Comparison of ENCODE assay signal across 8 cellular contexts in genomic region chr9:34989056-34989945, GRCh38. TPM values are rescaled to one million over a fixed set of nuclear protein-coding genes. Genes with fewer than 3 reads are reported as not detected.
DNase-seq lines count a peak whose midpoint lies in the region; ATAC-seq and TF ChIP-seq lines count a peak whose summit lies in the region.

TSS of gene DNAJB5 (plus strand) at chr9:34989745. CDS start at chr9:34990631, 886 bp downstream.

- H3K36me3 ChIP-seq in H7 (replicated peaks; ENCODE audit: control insufficient read depth, insufficient read depth, low read length) (no peaks in the 10 kb centered on the region; the same call in 1 of the 2 replicates), Loucy (ENCODE audit: insufficient read depth, low read length) (no peaks in the 10 kb centered on the region)

- peak; percentile 52 for TF ChIP-seq POLR2A in Raji (IDR thresholded peaks at IDR 0.05; ENCODE audit: insufficient read depth, low read depth, low read length)

- H3K27me3 ChIP-seq in H7 (ENCODE audit: control insufficient read depth, insufficient read depth, low read length) (no peaks in the 10 kb centered on the region), Loucy (ENCODE audit: insufficient read depth, low read length, poor library complexity, severe bottlenecking) (no peaks in the 10 kb centered on the region)

- peaks cover 56% of the 10 kb centered on the region for H3K4me1 ChIP-seq in Loucy (ENCODE audit: insufficient read depth, low read length, poor library complexity, severe bottlenecking)

- no peaks in the 10 kb centered on the region for H3K9me3 Mint-ChIP-seq in natural killer cell

- H3K4me1 Mint-ChIP-seq in natural killer cell = peaks cover 27 to 36% of the 10 kb centered on the region in 2 donors

- H3K79me2 ChIP-seq in Loucy (ENCODE audit: insufficient read depth, low read length) = peaks cover 7% of the 10 kb centered on the region; the same call in 1 of the 2 replicates

- no peaks in the 10 kb centered on the region for H3K9me3 ChIP-seq in Loucy (ENCODE audit: insufficient read depth, low read depth, low read length)

- H3F3A ChIP-seq in Loucy (ENCODE audit: low read depth) = no peaks in the 10 kb centered on the region

- DNase-seq in ELR (ENCODE audit: low read depth) (peak; percentile 100), H7 (peak; percentile 98), fibroblast of pulmonary artery (ENCODE audit: low read depth) (peak; percentile 100), natural killer cell (peak; percentile 99)
- peak; percentile 99 for DNase-seq in activated effector memory CD4-positive, alpha-beta T cell treated with anti-CD3 and anti-CD28 coated beads, Interleukin-2, amount 50 U/mL, for 16 hours
- peak; percentile 95 to 97 (median 96) for DNase-seq in stimulated activated naive CD4-positive, alpha-beta T cell (lab: John Stamatoyannopoulos, UW)

- H3K4me2 ChIP-seq in Loucy (ENCODE audit: low read depth, low read length, poor library complexity, severe bottlenecking) = peak within 1 kb of the TSS; percentile 86

- no peaks in the 10 kb centered on the region for H4K20me1 ChIP-seq in Loucy (ENCODE audit: insufficient read depth, low read length, poor library complexity, severe bottlenecking)

- peak within 1 kb of the TSS; percentile 86 for H3K4me3 ChIP-seq in H7 (ENCODE audit: insufficient read depth, low read depth, low read length)
- peak within 1 kb of the TSS; percentile 82 for H3K4me3 ChIP-seq in Loucy (ENCODE audit: low read length, poor library complexity, severe bottlenecking)
- peak within 1 kb of the TSS; percentile 83 for H3K4me3 ChIP-seq in fibroblast of pulmonary artery (replicated peaks; ENCODE audit: low read depth, low read length)

- ATAC-seq in natural killer cell = peak; percentile 94 to 99 (median 96)

- peak within 1 kb of the TSS; percentile 84 for H2AFZ ChIP-seq in Loucy (ENCODE audit: low read length)

- TF ChIP-seq CTCF in Loucy (conservative IDR thresholded peaks at IDR 0.05; ENCODE audit: low read length) (no peak), fibroblast of pulmonary artery (IDR thresholded peaks at IDR 0.05; ENCODE audit: low read length, missing control alignments) (no peak), natural killer cell (IDR thresholded peaks at IDR 0.05) (no peak)

- no peaks in the 10 kb centered on the region for H3K9me2 ChIP-seq in Loucy (replicated peaks; ENCODE audit: low read depth, low read length)

- peak within 1 kb of the TSS; percentile 98 for H3K4me3 Mint-ChIP-seq in natural killer cell

- H3K27ac Mint-ChIP-seq in natural killer cell = peak within 1 kb of the TSS; percentile 83 to 84

- peaks cover 0 to 2% of the 10 kb centered on the region in 2 donors for H3K27me3 Mint-ChIP-seq in natural killer cell (ENCODE audit: low read depth in 2 of 2)

- peak within 1 kb of the TSS; percentile 92 for H3K9ac ChIP-seq in Loucy (ENCODE audit: low read depth, low read length, poor library complexity, severe bottlenecking)

- intact Hi-C loops in natural killer cell (cut with micrococcal nuclease) = loop anchor here (1.0 to 2.0 kb wide), 2 partner anchors 83 to 114 kb away; partner anchors contain the start of genes STOML2 and VCP

- H3K36me3 Mint-ChIP-seq in natural killer cell = no peaks in the 10 kb centered on the region

RNA-seq across cellular contexts. Expression of gene DNAJB5, which starts in this region (rescaled TPM):
- 48.9 and 51.2 TPM in 2 replicates for total RNA-seq in H7 (2014; rRNA removed; shearing (Covaris generic))
- 1 to 10 TPM; 1.1 to 2.4 (median 1.9) TPM for total RNA-seq in natural killer cell

Comparison
In these comparisons a context has a peak if more than half of its experiments do, and no peak if none do; other contexts are left out.
1. Peak in every context shown above with its lines: DNase-seq, ATAC-seq and H3K4me3 ChIP-seq.
2. RNA of gene DNAJB5 (total RNA-seq): 48.9 to 51.2 TPM in H7; 1.1 to 2.4 TPM in natural killer cell; every median in the first group is over 10 times any median in the second.